In genomic region chr21:28426545-28426944, GRCh38 we compare ENCODE assay signal across 26 cellular contexts.
DNase-seq lines count a peak whose midpoint lies in the region; ATAC-seq and TF ChIP-seq lines count a peak whose summit lies in the region.
"Had no signal": no experiment of that assay in that cellular context is flagged by ENCODE, and none has a peak within 500 bp of the region (broad histone marks: within the 10 kb centered on the region; RNA-seq: fewer than 3 reads in every experiment).

No MANE protein-coding gene starts in this region.

- no peaks in the 10 kb centered on the region for H4K20me1 ChIP-seq in GM23338 (replicated peaks; ENCODE audit: insufficient read depth)
- H4K20me1 ChIP-seq: BLaER1 treated with 17β-estradiol and CSF1 and Interleukin-3, amounts not matched to agents 10 nM and 100 nM had no signal

- H3K9me2 ChIP-seq in GM23338 (ENCODE audit: insufficient read depth) = peaks cover 9% of the 10 kb centered on the region; the same call in 1 of the 2 replicates

- H3K4me3 ChIP-seq in AG10803 (ENCODE audit: low read length) (no peak overlapping the region), GM23338 (no peak overlapping the region), adipocyte (ENCODE audit: low read length) (no peak overlapping the region), left ventricle myocardium inferior (no peak overlapping the region)
- H3K4me3 ChIP-seq: BLaER1 treated with 17β-estradiol and CSF1 and Interleukin-3, amounts not matched to agents 10 nM and 100 nM; K562 had no signal

- no peaks in the 10 kb centered on the region for H3K27me3 Mint-ChIP-seq in GM23338 (ENCODE audit: insufficient read depth, low read depth, poor library complexity)
- H3K27me3 Mint-ChIP-seq: CD4-positive, alpha-beta T cell had no signal

- no peak overlapping the region for H3K4me3 Mint-ChIP-seq in GM23338
- H3K4me3 Mint-ChIP-seq: CD4-positive, alpha-beta T cell had no signal

- no peaks in the 10 kb centered on the region for H3K9me3 Mint-ChIP-seq in GM23338
- H3K9me3 Mint-ChIP-seq: CD4-positive, alpha-beta T cell had no signal

- H3K9ac ChIP-seq in adipocyte (ENCODE audit: low read length) = peak overlapping the region; percentile 7
- H3K9ac ChIP-seq: BLaER1 treated with 17β-estradiol and CSF1 and Interleukin-3, amounts not matched to agents 10 nM and 100 nM had no signal

- H3K36me3 ChIP-seq in GM23338 (ENCODE audit: insufficient read depth) = no peaks in the 10 kb centered on the region
- H3K36me3 ChIP-seq in adipocyte (ENCODE audit: control insufficient read depth, insufficient read depth, low read length, severe bottlenecking) = peaks cover 3% of the 10 kb centered on the region
- H3K36me3 ChIP-seq in left ventricle myocardium inferior = no peaks in the 10 kb centered on the region
- H3K36me3 ChIP-seq: BLaER1 treated with 17β-estradiol and CSF1 and Interleukin-3, amounts not matched to agents 10 nM and 100 nM had no signal

- no peak overlapping the region for H3K4me2 ChIP-seq in GM23338
- H3K4me2 ChIP-seq: BLaER1 treated with 17β-estradiol and CSF1 and Interleukin-3, amounts not matched to agents 10 nM and 100 nM had no signal

- H3K27ac ChIP-seq in GM23338 (ENCODE audit: low read depth) = no peak overlapping the region
- no peak overlapping the region for H3K27ac ChIP-seq in left ventricle myocardium inferior (replicated peaks)
- H3K27ac ChIP-seq: BLaER1 treated with 17β-estradiol and CSF1 and Interleukin-3, amounts not matched to agents 10 nM and 100 nM had no signal

- H3K9me3 ChIP-seq in adipocyte (ENCODE audit: control insufficient read depth, low read length) (no peaks in the 10 kb centered on the region), left ventricle myocardium inferior (replicated peaks) (no peaks in the 10 kb centered on the region)

- TF ChIP-seq CTCF in AG10803 (conservative IDR thresholded peaks at IDR 0.05; ENCODE audit: low read length) (no peak), GM23338 (conservative IDR thresholded peaks at IDR 0.05; ENCODE audit: low read depth in 2 of 2) (no peak), left ventricle myocardium inferior (IDR thresholded peaks at IDR 0.05; ENCODE audit: borderline replicate concordance) (no peak)

- no peak overlapping the region for H3K27ac Mint-ChIP-seq in GM23338
- H3K27ac Mint-ChIP-seq: CD4-positive, alpha-beta T cell had no signal

- ATAC-seq in GM23338 (no peak), GM21526 (IDR thresholded peaks at IDR 0.05; ENCODE audit: low FRiP score, unreplicated experiment) (no peak)
- ATAC-seq: HepG2, K562 had no signal

- no peaks in the 10 kb centered on the region for H3K27me3 ChIP-seq in GM23338 (ENCODE audit: insufficient read depth)
- H3K27me3 ChIP-seq in adipocyte (replicated peaks; ENCODE audit: control insufficient read depth, insufficient read depth, low read length) = no peaks in the 10 kb centered on the region
- H3K27me3 ChIP-seq in left ventricle myocardium inferior (ENCODE audit: low read depth) = no peaks in the 10 kb centered on the region
- H3K27me3 ChIP-seq: BLaER1 treated with 17β-estradiol and CSF1 and Interleukin-3, amounts not matched to agents 10 nM and 100 nM had no signal

- 0 out of 2 replicates have a peak overlapping the region, but pooled peaks have one; percentile 12 for H2AFZ ChIP-seq in GM23338

- no peaks in the 10 kb centered on the region for H3K4me1 ChIP-seq in GM23338 (ENCODE audit: insufficient read depth)
- H3K4me1 ChIP-seq in adipocyte (ENCODE audit: control insufficient read depth, insufficient read depth, low read length) = peaks cover 31% of the 10 kb centered on the region
- H3K4me1 ChIP-seq in left ventricle myocardium inferior = no peaks in the 10 kb centered on the region
- H3K4me1 ChIP-seq: BLaER1 treated with 17β-estradiol and CSF1 and Interleukin-3, amounts not matched to agents 10 nM and 100 nM had no signal

- no peaks in the 10 kb centered on the region for H3K79me2 ChIP-seq in GM23338 (replicated peaks; ENCODE audit: insufficient read depth)

- intact Hi-C loops in left ventricle myocardium inferior (cut with micrococcal nuclease) = no loop called here

- H3F3A ChIP-seq in GM23338 (replicated peaks; ENCODE audit: low read depth) = no peaks in the 10 kb centered on the region

- H3K36me3 Mint-ChIP-seq in GM23338 (ENCODE audit: low read depth) = no peaks in the 10 kb centered on the region

- no peaks in the 10 kb centered on the region for H3K4me1 Mint-ChIP-seq in GM23338

- DNase-seq in AG10803 (ENCODE audit: low read depth) = peak; percentile 92
- no peak for DNase-seq in GM23338 (ENCODE audit: low spot score)
- no peak for DNase-seq in adipocyte (ENCODE audit: low read depth)
- peak; percentile 55 for DNase-seq in fibroblast of peridontal ligament (ENCODE audit: extremely low read depth)
- no peak for DNase-seq in left ventricle myocardium inferior
- DNase-seq in NCI-H2227 treated with DMSO at 0.1 percent for 48 hours (lab: John Stamatoyannopoulos, UW) = no peak
- DNase-seq in NCI-H524 (lab: John Stamatoyannopoulos, UW) = no peak
- DNase-seq: 8988T; CD4-positive, alpha-beta T cell; DMS53; H7; Kasumi-1; MV-4-11; NCI-H1105; NCI-H1436 treated with DMSO at 0.1 percent for 48 hours; NCI-H187 treated with DMSO at 0.1 percent for 48 hours; NCI-H2171 treated with DMSO at 0.1 percent for 48 hours; NCI-H446; NCI-H526 treated with DMSO at 0.1 percent for 48 hours; RPMI8226; SHP77; SW 1271 had no signal

TF ChIP-seq in GM23338, 12 proteins besides CTCF, POLR2A, EP300 and RAD21:
- TF ChIP-seq EZH2phosphoT487 (IDR thresholded peaks at IDR 0.05; ENCODE audit: unreplicated experiment) (no peak), REST (IDR thresholded peaks at IDR 0.05; ENCODE audit: unreplicated experiment) (no peak), ZNF331 (CRISPR knock-in tag; IDR thresholded peaks at IDR 0.05; ENCODE audit: low read depth) (no peak), EZH2 (IDR thresholded peaks at IDR 0.05; ENCODE audit: low read depth, unreplicated experiment) (no peak), STAT1 (IDR thresholded peaks at IDR 0.05; ENCODE audit: unreplicated experiment) (no peak), ZNF114 (CRISPR knock-in tag; IDR thresholded peaks at IDR 0.05) (no peak), ETS1 (IDR thresholded peaks at IDR 0.05) (no peak), POLR2AphosphoS5 (IDR thresholded peaks at IDR 0.05; ENCODE audit: low read depth) (no peak)

Comparison
In these comparisons a context has a peak if more than half of its experiments do, and no peak if none do; other contexts are left out.
1. DNase-seq: peak in AG10803 (single experiment) and fibroblast of peridontal ligament (single experiment); none in GM23338 (single experiment), adipocyte (single experiment), left ventricle myocardium inferior (single experiment), NCI-H2227 treated with DMSO at 0.1 percent for 48 hours (single experiment) and NCI-H524 (0 of 2).